ENCODE assay signal across 8 cellular contexts in genomic region chr17:57257213-57257873, GRCh38. TPM values are rescaled to one million over a fixed set of nuclear protein-coding genes. Genes with fewer than 3 reads are reported as not detected.
A peak's percentile ranks its signal among the peaks of the same experiment; 100 is the strongest.
DNase-seq lines count a peak whose midpoint lies in the region; ATAC-seq and TF ChIP-seq lines count a peak whose summit lies in the region.

No MANE protein-coding gene starts in this region.

- H3K27ac ChIP-seq in DND-41 (ENCODE audit: low read length), result peak overlapping the region; percentile 91
- H3K27ac ChIP-seq in ascending aorta, result peak overlapping the region; percentile 97 to 99
- peak overlapping the region; percentile 68 to 94 (median 92) for H3K27ac ChIP-seq in right lobe of liver
- H3K27ac ChIP-seq in tibial nerve, result peak overlapping the region; percentile 71 to 96 (median 90)

- H3K9ac ChIP-seq in DND-41 (ENCODE audit: low read depth, low read length), result peak overlapping the region; percentile 84

- no peak overlapping the region for H2AFZ ChIP-seq in DND-41 (ENCODE audit: low read depth, low read length)

- H3K4me3 ChIP-seq in DND-41 (ENCODE audit: low read depth in 1 of 2, low read length in 2 of 2), result peak overlapping the region; percentile 81 to 91
- peak overlapping the region; percentile 55 for H3K4me3 ChIP-seq in MG63
- H3K4me3 ChIP-seq in ascending aorta, result peak overlapping the region; percentile 92 to 93
- H3K4me3 ChIP-seq in right lobe of liver, result peak overlapping the region; percentile 74 to 76 (median 76)
- peak overlapping the region; percentile 70 to 97 (median 81) for H3K4me3 ChIP-seq in tibial nerve

- ATAC-seq in DND-41 (ENCODE audit: insufficient read depth, low read depth), result peak; percentile 31; the same call in 1 of the 3 replicates
- ATAC-seq in right lobe of liver, result no peak
- ATAC-seq in GM21529 (IDR thresholded peaks at IDR 0.05; ENCODE audit: unreplicated experiment), result no peak
- no peak for ATAC-seq in GM19452 (IDR thresholded peaks at IDR 0.05; ENCODE audit: unreplicated experiment)

- H3K36me3 ChIP-seq in DND-41 (ENCODE audit: insufficient read depth, low read length) (peaks cover 46% of the 10 kb centered on the region), MG63 (no peaks in the 10 kb centered on the region), ascending aorta (peaks cover 0 to 6% of the 10 kb centered on the region in 2 donors), right lobe of liver (peaks cover 0 to 7% (median 0%) of the 10 kb centered on the region in 4 donors), tibial nerve (peaks cover 0 to 9% (median 0%) of the 10 kb centered on the region in 3 donors)

- DNase-seq in DND-41, result peak; percentile 49
- no peak for DNase-seq in MG63
- DNase-seq in ascending aorta (ENCODE audit: low spot score in 2 of 2), result no peak
- no peak for DNase-seq in right lobe of liver
- DNase-seq in tibial nerve (ENCODE audit: low spot score in 2 of 2), result no peak
- DNase-seq in G401 (ENCODE audit: low spot score), result no peak

- no peaks in the 10 kb centered on the region for H3K9me3 ChIP-seq in DND-41 (ENCODE audit: insufficient read depth, low read length, severe bottlenecking)
- no peaks in the 10 kb centered on the region for H3K9me3 ChIP-seq in MG63
- no peaks in the 10 kb centered on the region for H3K9me3 ChIP-seq in ascending aorta
- H3K9me3 ChIP-seq in right lobe of liver, result no peaks in the 10 kb centered on the region
- H3K9me3 ChIP-seq in tibial nerve, result no peaks in the 10 kb centered on the region

- 6% methylated on average over 18 of the region's 18 CpGs for WGBS in right lobe of liver (ENCODE audit: insufficient coverage, low coverage, low lambda C conversion rate, missing lambda C conversion rate)
- 1 to 2% methylated on average over 18 of the region's 18 CpGs for WGBS in tibial nerve, 2 donors

- H3K4me2 ChIP-seq in DND-41 (ENCODE audit: insufficient read depth, low read length), result peak overlapping the region; percentile 88

- in situ Hi-C loops in G401 (cut with HindIII; ENCODE audit: low sequenced_read_pairs), result no loop called here

- H4K20me1 ChIP-seq in DND-41 (ENCODE audit: insufficient read depth, low read length), result peaks cover 36% of the 10 kb centered on the region

- peaks cover 44% of the 10 kb centered on the region for H3K4me1 ChIP-seq in DND-41 (ENCODE audit: insufficient read depth, low read length)
- peaks cover 5% of the 10 kb centered on the region in 2 donors for H3K4me1 ChIP-seq in ascending aorta
- no peaks in the 10 kb centered on the region for H3K4me1 ChIP-seq in right lobe of liver
- peaks cover 0 to 21% (median 7%) of the 10 kb centered on the region in 4 donors for H3K4me1 ChIP-seq in tibial nerve

- intact Hi-C loops in ascending aorta (cut with DNase I) (loop anchor here (2.0 to 5.0 kb wide), 7 partner anchors 99 to 1975 kb away; partner anchors contain the start of genes DYNLL2, MRPS23 and SRSF1), right lobe of liver (cut with DNase I) (no loop called here)

- H3K79me2 ChIP-seq in DND-41 (ENCODE audit: insufficient read depth, low read length), result peaks cover 56% of the 10 kb centered on the region

- H3K27me3 ChIP-seq in DND-41 (ENCODE audit: insufficient read depth, low read length, poor library complexity) (no peaks in the 10 kb centered on the region), MG63 (peaks cover 10% of the 10 kb centered on the region), ascending aorta (no peaks in the 10 kb centered on the region), right lobe of liver (no peaks in the 10 kb centered on the region), tibial nerve (no peaks in the 10 kb centered on the region)

- TF ChIP-seq EP300 in tibial nerve (IDR thresholded peaks at IDR 0.05), result no peak

- TF ChIP-seq CTCF in DND-41 (IDR thresholded peaks at IDR 0.05; ENCODE audit: borderline replicate concordance, extremely low read depth, low read length, poor library complexity, severe bottlenecking), result no peak
- no peak for TF ChIP-seq CTCF in ascending aorta (IDR thresholded peaks at IDR 0.05)
- TF ChIP-seq CTCF in right lobe of liver (IDR thresholded peaks at IDR 0.05), result no peak
- no peak for TF ChIP-seq CTCF in tibial nerve (IDR thresholded peaks at IDR 0.05)

- TF ChIP-seq POLR2A in right lobe of liver (IDR thresholded peaks at IDR 0.05) (no peak), tibial nerve (IDR thresholded peaks at IDR 0.05) (no peak)

RNA-seq across cellular contexts. Expression of gene MSI2, which starts 1.0 kb away (rescaled TPM):
- 2.8 and 6.3 TPM in 2 replicates for total RNA-seq in MG63 (2014; rRNA removed; shearing (Covaris generic); ENCODE audit: low replicate concordance)
- total RNA-seq in ascending aorta, result 11.7 TPM
- total RNA-seq in right lobe of liver, result 10 to 100 TPM; 12.0 to 22.6 (median 19.4) TPM
- 10 to 100 TPM; 11.5 to 18.3 (median 14.2) TPM for total RNA-seq in tibial nerve
- total RNA-seq in G401 (2014; rRNA removed; shearing (Covaris generic)), result 48.1 and 75.0 TPM in 2 replicates
